Comparison of ENCODE assay signal across 21 cellular contexts in the genomic region with DNA sequence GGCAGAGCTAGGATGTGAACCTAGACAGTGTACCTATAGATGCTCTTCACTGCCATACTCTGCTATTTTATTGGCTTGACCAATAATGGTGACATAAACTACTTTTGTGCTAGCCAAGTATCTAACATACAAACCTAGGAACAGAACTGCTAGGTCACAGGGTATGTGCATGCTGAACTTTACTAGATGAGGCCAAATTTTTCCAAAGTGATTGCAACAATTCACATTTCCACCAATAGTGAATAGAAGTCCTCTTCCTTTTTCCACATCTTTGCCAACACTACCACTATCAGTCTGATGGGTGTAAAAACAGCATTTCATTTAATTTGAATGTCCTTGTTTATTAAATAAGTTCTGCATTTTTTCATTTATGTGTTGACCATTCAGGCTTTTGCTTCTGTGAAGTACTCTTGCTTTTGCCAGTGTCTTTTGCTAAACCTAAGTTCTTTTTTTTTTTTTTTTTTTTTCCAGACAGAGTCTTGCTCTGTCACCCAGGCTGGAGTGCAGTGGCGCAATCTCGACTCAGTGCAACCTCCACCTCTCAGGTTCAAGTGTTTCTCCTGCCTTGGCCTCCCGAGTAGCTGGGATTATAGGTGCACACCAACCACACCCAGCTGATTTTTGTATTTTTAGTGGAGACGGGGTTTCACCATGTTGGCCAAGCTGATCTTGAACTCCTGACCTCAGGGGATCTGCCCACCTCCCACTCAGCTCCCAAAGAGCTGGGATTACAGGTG.
"Had no signal": no experiment of that assay in that cellular context is flagged by ENCODE, and none has a peak within 500 bp of the region (broad histone marks: within the 10 kb centered on the region; RNA-seq: fewer than 3 reads in every experiment).

No MANE protein-coding gene starts in this region.

- H3K4me1 ChIP-seq: spleen, testis had no signal

- H3K27ac ChIP-seq: coronary artery, gastrocnemius medialis, heart right ventricle, neutrophil, spleen, testis, tibial nerve had no signal

- H3K4me1 Mint-ChIP-seq: endodermal cell had no signal

- FAIRE-seq: endothelial cell of umbilical vein had no signal

- H3K27me3 Mint-ChIP-seq: naive thymus-derived CD8-positive, alpha-beta T cell; stimulated activated memory B cell treated with anti-CD40 and anti-IgM and Interleukin-4, amounts not matched to agents 10 μg/mL and 1 μg/mL and 100 μg/mL, for 72 hours; stimulated activated naive CD8-positive, alpha-beta T cell treated with anti-CD3 and anti-CD28 coated beads, Interleukin-15, amount 100 ng/mL, for 72 hours had no signal

- H3K4me3 Mint-ChIP-seq: endodermal cell; naive thymus-derived CD8-positive, alpha-beta T cell; stimulated activated memory B cell treated with anti-CD40 and anti-IgM and Interleukin-4, amounts not matched to agents 10 μg/mL and 1 μg/mL and 100 μg/mL, for 72 hours; stimulated activated naive CD8-positive, alpha-beta T cell treated with anti-CD3 and anti-CD28 coated beads, Interleukin-15, amount 100 ng/mL, for 72 hours had no signal

- H3K27me3 ChIP-seq: gastrocnemius medialis, heart right ventricle, neutrophil, spleen, testis, tibial nerve had no signal

- H3K27ac Mint-ChIP-seq: endodermal cell; stimulated activated memory B cell treated with anti-CD40 and anti-IgM and Interleukin-4, amounts not matched to agents 10 μg/mL and 1 μg/mL and 100 μg/mL, for 72 hours had no signal

- ATAC-seq: gastrocnemius medialis; heart right ventricle; left ventricle myocardium superior; naive thymus-derived CD8-positive, alpha-beta T cell; sciatic nerve; stimulated activated memory B cell treated with anti-CD40 and anti-IgM and Interleukin-4, amounts not matched to agents 10 μg/mL and 1 μg/mL and 100 μg/mL, for 72 hours; stimulated activated naive CD8-positive, alpha-beta T cell treated with anti-CD3 and anti-CD28 coated beads, Interleukin-15, amount 100 ng/mL, for 72 hours had no signal

- H3K4me3 ChIP-seq: coronary artery, gastrocnemius medialis, heart right ventricle, spleen, testis, tibial nerve had no signal

- H3K9me3 Mint-ChIP-seq: stimulated activated memory B cell treated with anti-CD40 and anti-IgM and Interleukin-4, amounts not matched to agents 10 μg/mL and 1 μg/mL and 100 μg/mL, for 72 hours; stimulated activated naive CD8-positive, alpha-beta T cell treated with anti-CD3 and anti-CD28 coated beads, Interleukin-15, amount 100 ng/mL, for 72 hours had no signal

- DNase-seq: effector CD4-positive, alpha-beta T cell; endodermal cell; erythroblast; gastrocnemius medialis; heart right ventricle; islet precursor cell; left ventricle myocardium superior; naive thymus-derived CD8-positive, alpha-beta T cell; posterior cingulate gyrus; spleen; stimulated activated CD4-positive, alpha-beta T cell treated with anti-CD3 and anti-CD28 coated beads, Interleukin-15, amount 100 ng/mL, for 24 hours; stimulated activated CD4-positive, alpha-beta T cell treated with anti-CD3 and anti-CD28 coated beads, Interleukin-1b, Interleukin-23, amount 100 ng/mL, for 48 hours; stimulated activated CD4-positive, alpha-beta T cell treated with anti-CD3 and anti-CD28 coated beads, Interleukin-4, amount 100 ng/mL, for 24 hours; stimulated activated naive CD8-positive, alpha-beta T cell treated with anti-CD3 and anti-CD28 coated beads, Interleukin-15, amount 100 ng/mL, for 72 hours; testis had no signal

- H3K9me3 ChIP-seq: gastrocnemius medialis, neutrophil, testis, tibial nerve had no signal
